In genomic region chrX:104126856-104127255, GRCh38 we compare ENCODE assay signal across 17 cellular contexts. TPM values are rescaled to one million over a fixed set of nuclear protein-coding genes. Genes with fewer than 3 reads are reported as not detected.
DNase-seq lines count a peak whose midpoint lies in the region; ATAC-seq and TF ChIP-seq lines count a peak whose summit lies in the region.
"Had no signal": no experiment of that assay in that cellular context is flagged by ENCODE, and none has a peak within 500 bp of the region (broad histone marks: within the 10 kb centered on the region; RNA-seq: fewer than 3 reads in every experiment).

No MANE protein-coding gene starts in this region.

- no peaks in the 10 kb centered on the region for H3K27me3 ChIP-seq in trophoblast cell (ENCODE audit: insufficient read depth, low read length)

- no peak for ATAC-seq in memory B cell (ENCODE audit: low read depth)
- ATAC-seq: GM12878 had no signal

- no peak overlapping the region for H4K12ac ChIP-seq in trophoblast cell (ENCODE audit: low read depth, low read length)

- no peaks in the 10 kb centered on the region for H3K9me2 ChIP-seq in OCI-LY7 (ENCODE audit: insufficient read depth, low read length)

- no peak overlapping the region for H3K23ac ChIP-seq in trophoblast cell (ENCODE audit: low read length)

- H3K27ac ChIP-seq in OCI-LY7 (ENCODE audit: low read depth, low read length, poor library complexity, severe bottlenecking), result no peak overlapping the region
- H3K27ac ChIP-seq in trophoblast cell (ENCODE audit: low read depth, low read length), result no peak overlapping the region
- H3K27ac ChIP-seq: C4-2B had no signal

- no peak overlapping the region for H3K4ac ChIP-seq in trophoblast cell (ENCODE audit: low read depth, low read length)

- no TSS peak for BruUV-seq in OCI-LY7 (replicated peaks; lab: Mats Ljungman, UMichigan)

- WGBS in trophoblast cell (ENCODE audit: extremely low coverage, insufficient coverage, insufficient read length), result no CpG with 5 or more reads among the region's 2 CpGs

- no peak overlapping the region for H3K4me3 Mint-ChIP-seq in memory B cell
- H3K4me3 Mint-ChIP-seq: CD4-positive, alpha-beta memory T cell; H9 had no signal

- H3K18ac ChIP-seq in trophoblast cell (ENCODE audit: low read length), result no peak overlapping the region

- H3K4me3 ChIP-seq in OCI-LY7 (ENCODE audit: low read depth, low read length, poor library complexity, severe bottlenecking), result no peak overlapping the region
- no peak overlapping the region for H3K4me3 ChIP-seq in fibroblast of mammary gland (ENCODE audit: control insufficient read depth, low read depth, low read length)
- H3K4me3 ChIP-seq in trophoblast cell (ENCODE audit: low read depth, low read length), result no peak overlapping the region
- H3K4me3 ChIP-seq: GM12878 had no signal

- in situ Hi-C loops in GM13977 (cut with MboI; ENCODE audit: low pct_unique_long_range_greater_than_20kb, low sequenced_read_pairs, unreplicated experiment), result no loop called here

- H3K27me3 Mint-ChIP-seq in memory B cell, result no peaks in the 10 kb centered on the region
- H3K27me3 Mint-ChIP-seq: CD4-positive, alpha-beta memory T cell had no signal

- H3K79me2 ChIP-seq in OCI-LY7 (ENCODE audit: insufficient read depth, low read depth, low read length) (no peaks in the 10 kb centered on the region), trophoblast cell (ENCODE audit: control insufficient read depth, insufficient read depth, low read length, poor library complexity) (no peaks in the 10 kb centered on the region)

- no peak overlapping the region for H4K8ac ChIP-seq in trophoblast cell (ENCODE audit: low read depth, low read length)

- H3K14ac ChIP-seq in trophoblast cell (ENCODE audit: low read length), result no peak overlapping the region

- intact Hi-C loops in OCI-LY7 (cut with micrococcal nuclease; ENCODE audit: unreplicated experiment), result no loop called here

- POLR2A ChIA-PET in OCI-LY7 (lab: Charles Lee), result no interaction called here

- no peaks in the 10 kb centered on the region for H3K9me3 Mint-ChIP-seq in memory B cell
- H3K9me3 Mint-ChIP-seq: CD4-positive, alpha-beta memory T cell had no signal

- H2AK5ac ChIP-seq in trophoblast cell (ENCODE audit: low read length), result no peak overlapping the region

- H3K36me3 ChIP-seq in OCI-LY7 (ENCODE audit: insufficient read depth, low read length), result no peaks in the 10 kb centered on the region
- peaks cover 0 to 2% of the 10 kb centered on the region in 2 experiments for H3K36me3 ChIP-seq in trophoblast cell (ENCODE audit: control insufficient read depth in 1 of 2, insufficient read depth in 2 of 2, low read length in 2 of 2)

- no peaks in the 10 kb centered on the region for H3K9me3 ChIP-seq in OCI-LY7 (ENCODE audit: low read length)
- no peaks in the 10 kb centered on the region for H3K9me3 ChIP-seq in trophoblast cell (ENCODE audit: insufficient read depth, low read depth, low read length)

- H3K4me2 ChIP-seq in OCI-LY7 (ENCODE audit: low read length) (0 out of 2 replicates have a peak overlapping the region, but pooled peaks have one; percentile 1), trophoblast cell (ENCODE audit: low read length) (no peak overlapping the region)

- TF ChIP-seq CTCF in OCI-LY7 (conservative IDR thresholded peaks at IDR 0.05; ENCODE audit: low read length) (no peak), fibroblast of mammary gland (conservative IDR thresholded peaks at IDR 0.05; ENCODE audit: control insufficient read depth, insufficient read depth, low read depth, low read length) (no peak), GM13977 (IDR thresholded peaks at IDR 0.05; ENCODE audit: extremely low read depth, insufficient read depth, missing control alignments) (no peak)

- H3K9ac ChIP-seq in trophoblast cell (ENCODE audit: low read length), result no peak overlapping the region

- peaks cover 12% of the 10 kb centered on the region for H3K36me3 Mint-ChIP-seq in memory B cell

- DNase-seq in OCI-LY7 (ENCODE audit: low spot score) (no peak), fibroblast of mammary gland (ENCODE audit: low read depth) (peak; percentile 11), memory B cell (ENCODE audit: low spot score in 2 of 2) (no peak), NCI-H1417 (lab: John Stamatoyannopoulos, UW) (no peak), GM13977 (ENCODE audit: low spot score) (no peak), trophoblast cell (no peak)
- DNase-seq in activated CD4-positive, alpha-beta T cell treated with anti-CD3 and anti-CD28 coated beads, Interleukin-2, amount 50 U/mL, for 1 hour, result no peak
- DNase-seq: ACHN; Calu3; CD4-positive, alpha-beta memory T cell; DMS79 treated with DMSO at 0.1 percent for 48 hours; EL; H9 had no signal

- H2AFZ ChIP-seq in OCI-LY7 (ENCODE audit: low read length) (no peak overlapping the region), trophoblast cell (ENCODE audit: insufficient read depth, low read length, poor library complexity) (no peak overlapping the region)

- H3K79me1 ChIP-seq in trophoblast cell (ENCODE audit: low read length), result no peaks in the 10 kb centered on the region

- no peaks in the 10 kb centered on the region for H4K20me1 ChIP-seq in OCI-LY7 (ENCODE audit: insufficient read depth, low read length)

- CTCF ChIA-PET in OCI-LY7 (lab: Charles Lee; ENCODE audit: unreplicated experiment), result no interaction called here

- H4K91ac ChIP-seq in trophoblast cell (ENCODE audit: low read depth, low read length), result no peak overlapping the region

- H2BK12ac ChIP-seq in trophoblast cell (ENCODE audit: low read length), result no peak overlapping the region

- H2BK120ac ChIP-seq in trophoblast cell (ENCODE audit: insufficient read depth, low read length, poor library complexity), result no peak overlapping the region

- peaks cover 28% of the 10 kb centered on the region for H3K4me1 ChIP-seq in OCI-LY7 (ENCODE audit: insufficient read depth, low read length, poor library complexity, severe bottlenecking)
- H3K4me1 ChIP-seq in trophoblast cell (ENCODE audit: control insufficient read depth in 1 of 2, insufficient read depth in 2 of 2, low read length in 2 of 2), result no peaks in the 10 kb centered on the region

- peaks cover 21% of the 10 kb centered on the region for H3K4me1 Mint-ChIP-seq in memory B cell
- H3K4me1 Mint-ChIP-seq: H9 had no signal

- peak overlapping the region; percentile 72 for H3K27ac Mint-ChIP-seq in memory B cell
- H3K27ac Mint-ChIP-seq: CD4-positive, alpha-beta memory T cell; H9 had no signal

- H2BK5ac ChIP-seq in trophoblast cell (ENCODE audit: low read depth, low read length, poor library complexity), result no peak overlapping the region

RNA-seq across cellular contexts. Expression of gene ZCCHC18, which starts 14.5 kb away (rescaled TPM):
- total RNA-seq in OCI-LY7 (2014; rRNA removed; shearing (Covaris generic)), result 12.1 and 24.5 TPM in 2 replicates
- 4.5 and 4.6 TPM in 2 replicates for total RNA-seq in OCI-LY7 (2022)
- polyA plus RNA-seq in trophoblast cell (2013), result 0.53 and 1.0 TPM in 2 replicates
- total RNA-seq: HT-29 had no signal

RNA-seq across cellular contexts. Expression of gene SLC25A53, which starts 30.0 kb away (rescaled TPM):
- 15.6 and 23.1 TPM in 2 replicates for total RNA-seq in OCI-LY7 (2014; rRNA removed; shearing (Covaris generic))
- total RNA-seq in OCI-LY7 (2022), result 4.8 and 5.5 TPM in 2 replicates
- polyA plus RNA-seq in trophoblast cell (2013), result 5.2 and 5.5 TPM in 2 replicates
- total RNA-seq: G401 had no signal

RNA-seq across cellular contexts. Expression of gene FAM199X, which starts 39.4 kb away (rescaled TPM):
- 10.6 and 10.8 TPM in 2 replicates for total RNA-seq in OCI-LY7 (2014; rRNA removed; shearing (Covaris generic))
- total RNA-seq in OCI-LY7 (2022), result 16.0 and 19.2 TPM in 2 replicates
- 9.9 TPM in 2 replicates for polyA plus RNA-seq in trophoblast cell (2013)

RNA-seq across cellular contexts. Expression of gene TMSB15C, which starts 50.8 kb away (rescaled TPM):
- total RNA-seq in OCI-LY7 (2014; rRNA removed; shearing (Covaris generic)), result 5.4 and 11.3 TPM in 2 replicates
- 9.0 and 10.6 TPM in 2 replicates for total RNA-seq in OCI-LY7 (2022)
- 3.8 and 4.6 TPM in 2 replicates for polyA plus RNA-seq in trophoblast cell (2013)
- total RNA-seq: G401, HT-29 had no signal
